1 cellular context compared by ENCODE assay signal in the genomic region with DNA sequence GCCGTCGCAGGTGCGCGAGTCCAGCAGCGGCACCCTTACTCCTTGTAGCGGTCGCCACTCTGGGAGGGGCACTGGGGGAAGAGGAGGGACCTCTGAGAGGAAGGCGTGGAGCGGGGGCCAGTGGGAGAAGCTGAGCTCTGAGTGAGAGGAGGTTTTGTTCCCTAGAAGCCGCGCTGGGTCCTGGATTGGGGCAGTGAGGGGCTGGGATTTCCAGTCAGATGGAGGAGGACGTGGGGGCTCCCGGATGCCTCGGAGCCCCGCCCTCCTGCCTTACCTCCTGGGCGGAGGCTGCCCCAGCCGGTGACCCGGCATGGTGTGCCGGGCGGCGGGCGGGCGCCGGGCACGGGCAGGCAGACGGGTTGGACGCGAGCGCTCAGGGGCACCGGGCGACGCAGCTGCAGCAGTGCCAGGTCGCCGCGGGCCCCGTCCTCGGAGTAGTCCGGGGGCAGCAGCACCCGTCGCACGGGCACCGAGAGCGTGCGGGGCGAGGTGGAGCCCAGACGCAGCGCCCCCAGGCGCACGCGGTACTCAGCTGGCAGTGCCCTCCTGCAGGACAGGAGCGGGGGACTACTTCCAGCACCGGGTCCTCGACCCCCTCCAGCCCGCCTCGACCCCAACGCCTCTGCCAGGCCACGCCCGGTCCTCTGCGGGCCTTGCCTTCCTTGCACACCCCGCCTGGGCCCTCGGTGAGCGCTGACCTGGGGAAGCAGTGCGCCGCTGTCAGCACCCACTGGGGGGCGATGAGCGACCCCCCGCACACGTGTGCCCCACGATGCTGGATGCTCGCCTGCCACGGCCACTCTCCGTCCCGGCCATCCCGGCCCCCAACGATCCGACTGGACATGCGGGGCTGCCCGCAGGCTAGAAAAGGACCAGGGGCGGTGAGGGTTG.
A peak's percentile ranks its signal among the peaks of the same experiment; 100 is the strongest.
TF ChIP-seq lines count a peak whose summit lies in the region.

No MANE protein-coding gene starts in this region.

TF ChIP-seq in WTC11, 78 proteins besides CTCF, POLR2A, EP300 and RAD21 (continued from another document):
- TF ChIP-seq, protein P1, sequence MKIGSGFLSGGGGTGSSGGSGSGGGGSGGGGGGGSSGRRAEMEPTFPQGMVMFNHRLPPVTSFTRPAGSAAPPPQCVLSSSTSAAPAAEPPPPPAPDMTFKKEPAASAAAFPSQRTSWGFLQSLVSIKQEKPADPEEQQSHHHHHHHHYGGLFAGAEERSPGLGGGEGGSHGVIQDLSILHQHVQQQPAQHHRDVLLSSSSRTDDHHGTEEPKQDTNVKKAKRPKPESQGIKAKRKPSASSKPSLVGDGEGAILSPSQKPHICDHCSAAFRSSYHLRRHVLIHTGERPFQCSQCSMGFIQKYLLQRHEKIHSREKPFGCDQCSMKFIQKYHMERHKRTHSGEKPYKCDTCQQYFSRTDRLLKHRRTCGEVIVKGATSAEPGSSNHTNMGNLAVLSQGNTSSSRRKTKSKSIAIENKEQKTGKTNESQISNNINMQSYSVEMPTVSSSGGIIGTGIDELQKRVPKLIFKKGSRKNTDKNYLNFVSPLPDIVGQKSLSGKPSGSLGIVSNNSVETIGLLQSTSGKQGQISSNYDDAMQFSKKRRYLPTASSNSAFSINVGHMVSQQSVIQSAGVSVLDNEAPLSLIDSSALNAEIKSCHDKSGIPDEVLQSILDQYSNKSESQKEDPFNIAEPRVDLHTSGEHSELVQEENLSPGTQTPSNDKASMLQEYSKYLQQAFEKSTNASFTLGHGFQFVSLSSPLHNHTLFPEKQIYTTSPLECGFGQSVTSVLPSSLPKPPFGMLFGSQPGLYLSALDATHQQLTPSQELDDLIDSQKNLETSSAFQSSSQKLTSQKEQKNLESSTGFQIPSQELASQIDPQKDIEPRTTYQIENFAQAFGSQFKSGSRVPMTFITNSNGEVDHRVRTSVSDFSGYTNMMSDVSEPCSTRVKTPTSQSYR (CRISPR knock-in tag; IDR thresholded peaks at IDR 0.05) = 0 out of 2 replicates have a peak, but pooled peaks have one; percentile 36
- TF ChIP-seq CBFB (CRISPR knock-in tag; IDR thresholded peaks at IDR 0.05; ENCODE audit: low read depth) (no peak), PRRX2 (CRISPR knock-in tag; IDR thresholded peaks at IDR 0.05) (no peak), FOXP1 (CRISPR knock-in tag; IDR thresholded peaks at IDR 0.05; ENCODE audit: borderline replicate concordance) (no peak), SMAD4 (CRISPR knock-in tag; IDR thresholded peaks at IDR 0.05) (no peak), HMGA2 (CRISPR knock-in tag; IDR thresholded peaks at IDR 0.05) (no peak), JUN (CRISPR knock-in tag; IDR thresholded peaks at IDR 0.05) (no peak)
- TF ChIP-seq, protein P2, sequence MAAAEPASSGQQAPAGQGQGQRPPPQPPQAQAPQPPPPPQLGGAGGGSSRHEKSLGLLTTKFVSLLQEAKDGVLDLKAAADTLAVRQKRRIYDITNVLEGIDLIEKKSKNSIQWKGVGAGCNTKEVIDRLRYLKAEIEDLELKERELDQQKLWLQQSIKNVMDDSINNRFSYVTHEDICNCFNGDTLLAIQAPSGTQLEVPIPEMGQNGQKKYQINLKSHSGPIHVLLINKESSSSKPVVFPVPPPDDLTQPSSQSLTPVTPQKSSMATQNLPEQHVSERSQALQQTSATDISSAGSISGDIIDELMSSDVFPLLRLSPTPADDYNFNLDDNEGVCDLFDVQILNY (CRISPR knock-in tag; IDR thresholded peaks at IDR 0.05) = 0 out of 2 replicates have a peak, but pooled peaks have one; percentile 6
- TF ChIP-seq, protein P3, sequence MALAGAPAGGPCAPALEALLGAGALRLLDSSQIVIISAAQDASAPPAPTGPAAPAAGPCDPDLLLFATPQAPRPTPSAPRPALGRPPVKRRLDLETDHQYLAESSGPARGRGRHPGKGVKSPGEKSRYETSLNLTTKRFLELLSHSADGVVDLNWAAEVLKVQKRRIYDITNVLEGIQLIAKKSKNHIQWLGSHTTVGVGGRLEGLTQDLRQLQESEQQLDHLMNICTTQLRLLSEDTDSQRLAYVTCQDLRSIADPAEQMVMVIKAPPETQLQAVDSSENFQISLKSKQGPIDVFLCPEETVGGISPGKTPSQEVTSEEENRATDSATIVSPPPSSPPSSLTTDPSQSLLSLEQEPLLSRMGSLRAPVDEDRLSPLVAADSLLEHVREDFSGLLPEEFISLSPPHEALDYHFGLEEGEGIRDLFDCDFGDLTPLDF (CRISPR knock-in tag; IDR thresholded peaks at IDR 0.05) = no peak
- TF ChIP-seq, protein P4, sequence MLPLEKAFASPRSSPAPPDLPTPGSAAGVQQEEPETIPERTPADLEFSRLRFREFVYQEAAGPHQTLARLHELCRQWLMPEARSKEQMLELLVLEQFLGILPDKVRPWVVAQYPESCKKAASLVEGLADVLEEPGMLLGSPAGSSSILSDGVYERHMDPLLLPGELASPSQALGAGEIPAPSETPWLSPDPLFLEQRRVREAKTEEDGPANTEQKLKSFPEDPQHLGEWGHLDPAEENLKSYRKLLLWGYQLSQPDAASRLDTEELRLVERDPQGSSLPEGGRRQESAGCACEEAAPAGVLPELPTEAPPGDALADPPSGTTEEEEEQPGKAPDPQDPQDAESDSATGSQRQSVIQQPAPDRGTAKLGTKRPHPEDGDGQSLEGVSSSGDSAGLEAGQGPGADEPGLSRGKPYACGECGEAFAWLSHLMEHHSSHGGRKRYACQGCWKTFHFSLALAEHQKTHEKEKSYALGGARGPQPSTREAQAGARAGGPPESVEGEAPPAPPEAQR (CRISPR knock-in tag; IDR thresholded peaks at IDR 0.05) = no peak
- TF ChIP-seq, protein P5, sequence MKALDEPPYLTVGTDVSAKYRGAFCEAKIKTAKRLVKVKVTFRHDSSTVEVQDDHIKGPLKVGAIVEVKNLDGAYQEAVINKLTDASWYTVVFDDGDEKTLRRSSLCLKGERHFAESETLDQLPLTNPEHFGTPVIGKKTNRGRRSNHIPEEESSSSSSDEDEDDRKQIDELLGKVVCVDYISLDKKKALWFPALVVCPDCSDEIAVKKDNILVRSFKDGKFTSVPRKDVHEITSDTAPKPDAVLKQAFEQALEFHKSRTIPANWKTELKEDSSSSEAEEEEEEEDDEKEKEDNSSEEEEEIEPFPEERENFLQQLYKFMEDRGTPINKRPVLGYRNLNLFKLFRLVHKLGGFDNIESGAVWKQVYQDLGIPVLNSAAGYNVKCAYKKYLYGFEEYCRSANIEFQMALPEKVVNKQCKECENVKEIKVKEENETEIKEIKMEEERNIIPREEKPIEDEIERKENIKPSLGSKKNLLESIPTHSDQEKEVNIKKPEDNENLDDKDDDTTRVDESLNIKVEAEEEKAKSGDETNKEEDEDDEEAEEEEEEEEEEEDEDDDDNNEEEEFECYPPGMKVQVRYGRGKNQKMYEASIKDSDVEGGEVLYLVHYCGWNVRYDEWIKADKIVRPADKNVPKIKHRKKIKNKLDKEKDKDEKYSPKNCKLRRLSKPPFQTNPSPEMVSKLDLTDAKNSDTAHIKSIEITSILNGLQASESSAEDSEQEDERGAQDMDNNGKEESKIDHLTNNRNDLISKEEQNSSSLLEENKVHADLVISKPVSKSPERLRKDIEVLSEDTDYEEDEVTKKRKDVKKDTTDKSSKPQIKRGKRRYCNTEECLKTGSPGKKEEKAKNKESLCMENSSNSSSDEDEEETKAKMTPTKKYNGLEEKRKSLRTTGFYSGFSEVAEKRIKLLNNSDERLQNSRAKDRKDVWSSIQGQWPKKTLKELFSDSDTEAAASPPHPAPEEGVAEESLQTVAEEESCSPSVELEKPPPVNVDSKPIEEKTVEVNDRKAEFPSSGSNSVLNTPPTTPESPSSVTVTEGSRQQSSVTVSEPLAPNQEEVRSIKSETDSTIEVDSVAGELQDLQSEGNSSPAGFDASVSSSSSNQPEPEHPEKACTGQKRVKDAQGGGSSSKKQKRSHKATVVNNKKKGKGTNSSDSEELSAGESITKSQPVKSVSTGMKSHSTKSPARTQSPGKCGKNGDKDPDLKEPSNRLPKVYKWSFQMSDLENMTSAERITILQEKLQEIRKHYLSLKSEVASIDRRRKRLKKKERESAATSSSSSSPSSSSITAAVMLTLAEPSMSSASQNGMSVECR (CRISPR knock-in tag; IDR thresholded peaks at IDR 0.05; ENCODE audit: borderline replicate concordance) = 0 out of 2 replicates have a peak, but pooled peaks have one; percentile 63
- TF ChIP-seq, protein P6, sequence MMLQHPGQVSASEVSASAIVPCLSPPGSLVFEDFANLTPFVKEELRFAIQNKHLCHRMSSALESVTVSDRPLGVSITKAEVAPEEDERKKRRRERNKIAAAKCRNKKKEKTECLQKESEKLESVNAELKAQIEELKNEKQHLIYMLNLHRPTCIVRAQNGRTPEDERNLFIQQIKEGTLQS (CRISPR knock-in tag; conservative IDR thresholded peaks at IDR 0.05) = no peak
- TF ChIP-seq, protein P7, sequence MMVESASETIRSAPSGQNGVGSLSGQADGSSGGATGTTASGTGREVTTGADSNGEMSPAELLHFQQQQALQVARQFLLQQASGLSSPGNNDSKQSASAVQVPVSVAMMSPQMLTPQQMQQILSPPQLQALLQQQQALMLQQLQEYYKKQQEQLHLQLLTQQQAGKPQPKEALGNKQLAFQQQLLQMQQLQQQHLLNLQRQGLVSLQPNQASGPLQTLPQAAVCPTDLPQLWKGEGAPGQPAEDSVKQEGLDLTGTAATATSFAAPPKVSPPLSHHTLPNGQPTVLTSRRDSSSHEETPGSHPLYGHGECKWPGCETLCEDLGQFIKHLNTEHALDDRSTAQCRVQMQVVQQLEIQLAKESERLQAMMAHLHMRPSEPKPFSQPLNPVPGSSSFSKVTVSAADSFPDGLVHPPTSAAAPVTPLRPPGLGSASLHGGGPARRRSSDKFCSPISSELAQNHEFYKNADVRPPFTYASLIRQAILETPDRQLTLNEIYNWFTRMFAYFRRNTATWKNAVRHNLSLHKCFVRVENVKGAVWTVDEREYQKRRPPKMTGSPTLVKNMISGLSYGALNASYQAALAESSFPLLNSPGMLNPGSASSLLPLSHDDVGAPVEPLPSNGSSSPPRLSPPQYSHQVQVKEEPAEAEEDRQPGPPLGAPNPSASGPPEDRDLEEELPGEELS (CRISPR knock-in tag; IDR thresholded peaks at IDR 0.05) = peak; percentile 43; the same call in 1 of the 2 replicates
